In genomic region chr5:150384701-150385100, GRCh38 we compare ENCODE assay signal across 20 cellular contexts.
"Had no signal": no experiment of that assay in that cellular context is flagged by ENCODE, and none has a peak within 500 bp of the region (broad histone marks: within the 10 kb centered on the region; RNA-seq: fewer than 3 reads in every experiment).

No MANE protein-coding gene starts in this region.

- H3K27me3 ChIP-seq: foreskin keratinocyte, left lung, right lobe of liver, transverse colon had no signal

- H3K9me3 Mint-ChIP-seq: dendritic cell treated with granulocyte-macrophage colony-stimulating factor and Interleukin-4, amounts not matched to agents 40 ng/mL and 50 ng/mL, for 4 days; endodermal cell; immature natural killer cell; memory B cell; naive thymus-derived CD4-positive, alpha-beta T cell; nephron progenitor cell; stimulated activated memory B cell treated with anti-CD40 and anti-IgM and Interleukin-4, amounts not matched to agents 10 μg/mL and 1 μg/mL and 100 μg/mL, for 72 hours; stimulated activated naive CD8-positive, alpha-beta T cell treated with anti-CD3 and anti-CD28 coated beads, Interleukin-15, amount 100 ng/mL, for 72 hours had no signal

- H3K4me1 ChIP-seq: left lung, lower lobe of right lung, psoas muscle, right lobe of liver, transverse colon had no signal

- H3K4me1 Mint-ChIP-seq: endodermal cell; memory B cell; stimulated activated memory B cell treated with anti-CD40 and anti-IgM and Interleukin-4, amounts not matched to agents 10 μg/mL and 1 μg/mL and 100 μg/mL, for 72 hours; stimulated activated naive CD8-positive, alpha-beta T cell treated with anti-CD3 and anti-CD28 coated beads, Interleukin-15, amount 100 ng/mL, for 72 hours had no signal

- H3K27ac ChIP-seq: foreskin keratinocyte, left lung, lower lobe of right lung, psoas muscle, right lobe of liver, thoracic aorta, transverse colon had no signal

- H3K9me3 ChIP-seq: left lung, lower lobe of right lung, psoas muscle, right lobe of liver, thoracic aorta, transverse colon had no signal

- ATAC-seq: foreskin keratinocyte; left lung; lower lobe of right lung; psoas muscle; right lobe of liver; stimulated activated memory B cell treated with anti-CD40 and anti-IgM and Interleukin-4, amounts not matched to agents 10 μg/mL and 1 μg/mL and 100 μg/mL, for 72 hours; stimulated activated naive CD8-positive, alpha-beta T cell treated with anti-CD3 and anti-CD28 coated beads, Interleukin-15, amount 100 ng/mL, for 72 hours had no signal

- DNase-seq: endodermal cell; erythroblast; foreskin keratinocyte; immature natural killer cell; left lung; lower lobe of right lung; midbrain; naive thymus-derived CD4-positive, alpha-beta T cell; nephron progenitor cell; psoas muscle; retina; right lobe of liver; stimulated activated CD4-positive, alpha-beta T cell treated with anti-CD3 and anti-CD28 coated beads, Interleukin-4, amount 100 ng/mL, for 1 hour; stimulated activated CD8-positive, alpha-beta memory T cell treated with anti-CD3 and anti-CD28 coated beads, Interleukin-4, amount 100 ng/mL, for 48 hours; stimulated activated naive CD8-positive, alpha-beta T cell treated with anti-CD3 and anti-CD28 coated beads, Interleukin-15, amount 100 ng/mL, for 72 hours; transverse colon had no signal

- H3K4me3 Mint-ChIP-seq: dendritic cell treated with granulocyte-macrophage colony-stimulating factor and Interleukin-4, amounts not matched to agents 40 ng/mL and 50 ng/mL, for 4 days; endodermal cell; immature natural killer cell; memory B cell; naive thymus-derived CD4-positive, alpha-beta T cell; nephron progenitor cell; stimulated activated memory B cell treated with anti-CD40 and anti-IgM and Interleukin-4, amounts not matched to agents 10 μg/mL and 1 μg/mL and 100 μg/mL, for 72 hours; stimulated activated naive CD8-positive, alpha-beta T cell treated with anti-CD3 and anti-CD28 coated beads, Interleukin-15, amount 100 ng/mL, for 72 hours had no signal

- H3K27ac Mint-ChIP-seq: endodermal cell, memory B cell had no signal

- H3K27me3 Mint-ChIP-seq: dendritic cell treated with granulocyte-macrophage colony-stimulating factor and Interleukin-4, amounts not matched to agents 40 ng/mL and 50 ng/mL, for 4 days; memory B cell; naive thymus-derived CD4-positive, alpha-beta T cell; stimulated activated memory B cell treated with anti-CD40 and anti-IgM and Interleukin-4, amounts not matched to agents 10 μg/mL and 1 μg/mL and 100 μg/mL, for 72 hours; stimulated activated naive CD8-positive, alpha-beta T cell treated with anti-CD3 and anti-CD28 coated beads, Interleukin-15, amount 100 ng/mL, for 72 hours had no signal

- H3K4me3 ChIP-seq: left lung, lower lobe of right lung, psoas muscle, right lobe of liver, thoracic aorta, transverse colon had no signal
